ENCODE assay signal across 9 cellular contexts in genomic region chr7:151851782-151852181, GRCh38. TPM values are rescaled to one million over a fixed set of nuclear protein-coding genes. Genes with fewer than 3 reads are reported as not detected.
DNase-seq lines count a peak whose midpoint lies in the region; ATAC-seq and TF ChIP-seq lines count a peak whose summit lies in the region.
"Had no signal": no experiment of that assay in that cellular context is flagged by ENCODE, and none has a peak within 500 bp of the region (broad histone marks: within the 10 kb centered on the region; RNA-seq: fewer than 3 reads in every experiment).

No MANE protein-coding gene starts in this region.

- ATAC-seq in GM21619 (IDR thresholded peaks at IDR 0.05; ENCODE audit: unreplicated experiment), result peak; percentile 25
- ATAC-seq in GM19395 (IDR thresholded peaks at IDR 0.05; ENCODE audit: unreplicated experiment), result no peak

- H3K4me2 ChIP-seq in BLaER1, result peak overlapping the region; percentile 95

- H3K4me1 ChIP-seq in BLaER1, result peaks cover 37% of the 10 kb centered on the region
- H3K4me1 ChIP-seq in adrenal gland (replicated peaks in 1 of 2), result no peaks in the 10 kb centered on the region
- H3K4me1 ChIP-seq: SJCRH30 had no signal

- H4K20me1 ChIP-seq in BLaER1, result peaks cover 8% of the 10 kb centered on the region; the same call in 1 of the 2 replicates

- TF ChIP-seq CTCF in adrenal gland (IDR thresholded peaks at IDR 0.05), result no peak

- no peaks in the 10 kb centered on the region for H3K27me3 ChIP-seq in BLaER1
- no peaks in the 10 kb centered on the region for H3K27me3 ChIP-seq in adrenal gland
- H3K27me3 ChIP-seq: SJCRH30 had no signal

- H3K4me3 ChIP-seq in BLaER1 (peak overlapping the region; percentile 61), adrenal gland (no peak overlapping the region)
- H3K4me3 ChIP-seq: SJCRH30 had no signal

- peak overlapping the region; percentile 70 for H3K9ac ChIP-seq in BLaER1

- intact Hi-C loops in adrenal gland (cut with DNase I), result no loop called here

- no peak for TF ChIP-seq POLR2A in adrenal gland (IDR thresholded peaks at IDR 0.05)

- H3K27ac ChIP-seq in BLaER1 (peak overlapping the region; percentile 76), adrenal gland (peak overlapping the region in 2 of 5 donors; percentile 54)
- H3K27ac ChIP-seq: SJCRH30 had no signal

- H3K36me3 ChIP-seq in BLaER1 (no peaks in the 10 kb centered on the region), adrenal gland (replicated peaks in 1 of 2) (no peaks in the 10 kb centered on the region)
- H3K36me3 ChIP-seq: SJCRH30 had no signal

- DNase-seq in adrenal gland (peak in 5 of 7 donors; percentile 25 to 66 (median 47)), mucosa of gallbladder (ENCODE audit: low spot score) (peak; percentile 28), COR-L47 (lab: John Stamatoyannopoulos, UW) (no peak), SK-N-DZ (ENCODE audit: low spot score) (no peak), NCI-H526 treated with DMSO at 0.1 percent for 48 hours (lab: John Stamatoyannopoulos, UW) (no peak)
- DNase-seq: SJCRH30 had no signal

- 47 to 57% (median 50%) methylated on average over 12 to 13 of the region's 13 CpGs for WGBS in adrenal gland, 4 donors

- H3K9me3 ChIP-seq in BLaER1, result no peaks in the 10 kb centered on the region
- no peaks in the 10 kb centered on the region for H3K9me3 ChIP-seq in adrenal gland (replicated peaks in 1 of 3)
- H3K9me3 ChIP-seq: SJCRH30 had no signal

RNA-seq across cellular contexts. Expression of gene PRKAG2, which starts 25.1 kb away (rescaled TPM):
- total RNA-seq in adrenal gland, result 10 to 100 TPM in 5 of 8 donors, 1 to 10 TPM in 3; 5.8 to 17.2 (median 12.4) TPM
- 10 to 100 TPM in 1 of 3 donors, 1 to 10 TPM in 2; 7.8 to 17.3 (median 9.6) TPM for polyA plus RNA-seq in adrenal gland
- total RNA-seq in mucosa of gallbladder, result 54.8 TPM
- polyA plus RNA-seq in SK-N-DZ (2014; cell fraction: cytosol; rRNA removed), result 1.8 and 2.2 TPM in 2 replicates
- 7.7 and 9.3 TPM in 2 replicates for polyA plus RNA-seq in SK-N-DZ (2014; cell fraction: nucleus; rRNA removed)

Comparison
In these comparisons a context has a peak if more than half of its experiments do, and no peak if none do; other contexts are left out.
1. DNase-seq: peak in adrenal gland (5 of 7) and mucosa of gallbladder (single experiment); none in COR-L47 (single experiment), SK-N-DZ (single experiment) and NCI-H526 treated with DMSO at 0.1 percent for 48 hours (single experiment).